ENCODE assay signal across 16 cellular contexts in genomic region chr2:210440206-210440605, GRCh38. TPM values are rescaled to one million over a fixed set of nuclear protein-coding genes. Genes with fewer than 3 reads are reported as not detected.
DNase-seq lines count a peak whose midpoint lies in the region; ATAC-seq and TF ChIP-seq lines count a peak whose summit lies in the region.
"Had no signal": no experiment of that assay in that cellular context is flagged by ENCODE, and none has a peak within 500 bp of the region (broad histone marks: within the 10 kb centered on the region; RNA-seq: fewer than 3 reads in every experiment).

No MANE protein-coding gene starts in this region.

- H3K9me3 ChIP-seq in sigmoid colon = no peaks in the 10 kb centered on the region
- H3K9me3 ChIP-seq in breast epithelium = no peaks in the 10 kb centered on the region
- no peaks in the 10 kb centered on the region for H3K9me3 ChIP-seq in gastroesophageal sphincter

- WGBS in sigmoid colon, 2 donors = 26 to 71% methylated on average over 3 of the region's 3 CpGs
- WGBS in gastroesophageal sphincter (ENCODE audit: low coverage in 1 of 2), 2 donors = 82 to 85% methylated on average over 3 of the region's 3 CpGs

- no peak overlapping the region for H3K4me3 ChIP-seq in sigmoid colon
- H3K4me3 ChIP-seq in breast epithelium = no peak overlapping the region
- no peak overlapping the region for H3K4me3 ChIP-seq in gastroesophageal sphincter
- H3K4me3 ChIP-seq: GM12878 had no signal

- peaks cover 3 to 45% (median 9%) of the 10 kb centered on the region in 4 donors for H3K36me3 ChIP-seq in sigmoid colon
- peaks cover 4% of the 10 kb centered on the region for H3K36me3 ChIP-seq in breast epithelium
- H3K36me3 ChIP-seq in gastroesophageal sphincter = peaks cover 5 to 72% of the 10 kb centered on the region in 2 donors

- no peak for ATAC-seq in gastroesophageal sphincter
- ATAC-seq: GM12878 had no signal

- H3K4me1 ChIP-seq in sigmoid colon (peaks cover 0 to 15% (median 7%) of the 10 kb centered on the region in 4 donors), breast epithelium (no peaks in the 10 kb centered on the region), gastroesophageal sphincter (no peaks in the 10 kb centered on the region)

- intact Hi-C loops in sigmoid colon (cut with DNase I) = no loop called here
- intact Hi-C loops in breast epithelium (cut with DNase I; ENCODE audit: low total_unique reads) = no loop called here

- DNase-seq in NCI-H2081 (lab: John Stamatoyannopoulos, UW) (peak; percentile 11 to 35), NCI-H2081 treated with DMSO at 0.1 percent for 48 hours (lab: John Stamatoyannopoulos, UW) (no peak), NCI-H187 treated with DMSO at 0.1 percent for 48 hours (lab: John Stamatoyannopoulos, UW) (peak; percentile 19), NCI-H69 (lab: John Stamatoyannopoulos, UW) (peak; percentile 5), sigmoid colon (no peak), mucosa of gallbladder (ENCODE audit: low spot score) (no peak), breast epithelium (ENCODE audit: low spot score in 2 of 2) (no peak)
- DNase-seq: C1 segment of cervical spinal cord, DMS 273 treated with DMSO at 0.1 percent for 48 hours, KG1, NCI-H146, NCI-H2227 treated with DMSO at 0.1 percent for 48 hours, RPMI8226, T-helper 2 cell had no signal

- TF ChIP-seq CTCF in sigmoid colon (IDR thresholded peaks at IDR 0.05) = no peak
- no peak for TF ChIP-seq CTCF in breast epithelium (IDR thresholded peaks at IDR 0.05)
- no peak for TF ChIP-seq CTCF in gastroesophageal sphincter (IDR thresholded peaks at IDR 0.05)

- TF ChIP-seq POLR2A in sigmoid colon (IDR thresholded peaks at IDR 0.05) (no peak), breast epithelium (IDR thresholded peaks at IDR 0.05) (no peak), gastroesophageal sphincter (IDR thresholded peaks at IDR 0.05) (no peak)

- H3K27me3 ChIP-seq in sigmoid colon (no peaks in the 10 kb centered on the region), breast epithelium (no peaks in the 10 kb centered on the region), gastroesophageal sphincter (no peaks in the 10 kb centered on the region)

- H3K27ac ChIP-seq in sigmoid colon (peak overlapping the region in 3 of 4 donors; percentile 46 to 60 (median 50)), breast epithelium (no peak overlapping the region), gastroesophageal sphincter (no peak overlapping the region)

- TF ChIP-seq EP300 in sigmoid colon (IDR thresholded peaks at IDR 0.05) = no peak
- no peak for TF ChIP-seq EP300 in gastroesophageal sphincter (IDR thresholded peaks at IDR 0.05)

RNA-seq across cellular contexts. Expression of gene LANCL1, which starts 36.4 kb away (rescaled TPM):
- total RNA-seq in sigmoid colon = 10 to 100 TPM; 37.7 to 60.6 (median 49.3) TPM
- polyA plus RNA-seq in sigmoid colon = 10 to 100 TPM in 1 of 3 donors, 1 to 10 TPM in 2; 9.6 to 13.5 (median 9.7) TPM
- total RNA-seq in mucosa of gallbladder = 48.0 TPM
- 10 to 100 TPM; 30.5 to 44.2 (median 43.7) TPM for total RNA-seq in breast epithelium
- 10 to 100 TPM; 33.0 to 44.4 (median 34.8) TPM for total RNA-seq in gastroesophageal sphincter

Comparison
In these comparisons a context has a peak if more than half of its experiments do, and no peak if none do; other contexts are left out.
1. DNase-seq: peak in NCI-H2081 (2 of 2), NCI-H187 treated with DMSO at 0.1 percent for 48 hours (single experiment) and NCI-H69 (single experiment); none in NCI-H2081 treated with DMSO at 0.1 percent for 48 hours (single experiment), sigmoid colon (single experiment), mucosa of gallbladder (single experiment) and breast epithelium (0 of 2).
2. H3K27ac ChIP-seq: peak in sigmoid colon (3 of 4); none in breast epithelium (0 of 2) and gastroesophageal sphincter (0 of 4).